Comparison of ENCODE assay signal across 34 cellular contexts in genomic region chrX:72050011-72050410, GRCh38.
DNase-seq lines count a peak whose midpoint lies in the region; ATAC-seq and TF ChIP-seq lines count a peak whose summit lies in the region.
"Had no signal": no experiment of that assay in that cellular context is flagged by ENCODE, and none has a peak within 500 bp of the region (broad histone marks: within the 10 kb centered on the region; RNA-seq: fewer than 3 reads in every experiment).

No MANE protein-coding gene starts in this region.

- no peaks in the 10 kb centered on the region for H3K27me3 Mint-ChIP-seq in chondrocyte (ENCODE audit: low read depth)
- H3K27me3 Mint-ChIP-seq: CD4-positive, alpha-beta T cell had no signal

- TF ChIP-seq POLR2A in testis (IDR thresholded peaks at IDR 0.05) = no peak

- no peak overlapping the region for H3K27ac Mint-ChIP-seq in chondrocyte (ENCODE audit: unreplicated experiment)
- H3K27ac Mint-ChIP-seq: activated CD8-positive, alpha-beta T cell treated with anti-CD3 and anti-CD28 coated beads, Interleukin-2, amount 10 ng/mL, durations not matched to agents 7 days and 5 days; activated naive CD4-positive, alpha-beta T cell treated with anti-CD3 and anti-CD28 coated beads, Interleukin-2, amount 50 U/mL, for 72 hours; activated T-helper 2 cell treated with anti-CD3 and anti-CD28 coated beads, Interferon-gamma antibody, Interleukin-2, Interleukin-4, amounts not matched to agents 10 μg/mL and 5 μg/mL and 100 μg/mL, durations not matched to agents 14 hours and 24 hours and 36 hours; CD4-positive, alpha-beta T cell; memory B cell had no signal

- peak; percentile 30 for DNase-seq in activated CD8-positive, alpha-beta memory T cell treated with anti-CD3 and anti-CD28 coated beads for 24 hours
- no peak for DNase-seq in activated CD8-positive, alpha-beta memory T cell treated with anti-CD3 and anti-CD28 coated beads, Interleukin-2, amount 50 U/mL, for 48 hours
- DNase-seq in chondrocyte (ENCODE audit: low spot score) (peak; percentile 0), fibroblast of mammary gland (ENCODE audit: low read depth) (peak; percentile 38), ureter (ENCODE audit: low spot score) (peak; percentile 6), OCI-M1 (lab: John Stamatoyannopoulos, UW) (no peak), testis (no peak)
- DNase-seq: activated CD4-positive, alpha-beta T cell treated with anti-CD3 and anti-CD28 coated beads for 4 hours; activated CD8-positive, alpha-beta T cell treated with anti-CD3 and anti-CD28 coated beads, Interleukin-2, amount 10 ng/mL, durations not matched to agents 7 days and 5 days; activated T-cell treated with anti-CD3 and anti-CD28 coated beads for 4 hours; AML-193; CD4-positive, alpha-beta T cell; glutamatergic neuron; NCI-H1417; NCI-H2029 treated with DMSO at 0.1 percent for 48 hours; NCI-H2227 treated with DMSO at 0.1 percent for 48 hours; NCI-H69; posterior cingulate gyrus; SIG-M5; stimulated activated naive CD4-positive, alpha-beta T cell; SW 1271; T1000; WERI-Rb-1 had no signal

- H3K4me3 Mint-ChIP-seq in chondrocyte (ENCODE audit: unreplicated experiment) = no peak overlapping the region
- H3K4me3 Mint-ChIP-seq: activated CD8-positive, alpha-beta T cell treated with anti-CD3 and anti-CD28 coated beads, Interleukin-2, amount 10 ng/mL, durations not matched to agents 7 days and 5 days; CD4-positive, alpha-beta T cell; memory B cell; neural crest cell had no signal

- H3K36me3 ChIP-seq in testis (ENCODE audit: low read depth, missing control alignments) = no peaks in the 10 kb centered on the region
- H3K36me3 ChIP-seq: right atrium auricular region, suprapubic skin had no signal

- TF ChIP-seq CTCF in chondrocyte (IDR thresholded peaks at IDR 0.05) (no peak), fibroblast of mammary gland (conservative IDR thresholded peaks at IDR 0.05; ENCODE audit: control insufficient read depth, insufficient read depth, low read depth, low read length) (no peak), testis (IDR thresholded peaks at IDR 0.05) (no peak)

- H3K36me3 Mint-ChIP-seq in chondrocyte (ENCODE audit: low read depth) = no peaks in the 10 kb centered on the region
- H3K36me3 Mint-ChIP-seq: activated naive CD4-positive, alpha-beta T cell treated with anti-CD3 and anti-CD28 coated beads, Interleukin-2, amount 50 U/mL, for 72 hours; memory B cell had no signal

- H3K27ac ChIP-seq in testis = no peak overlapping the region
- H3K27ac ChIP-seq: KMS-11, right atrium auricular region, suprapubic skin, WERI-Rb-1 had no signal

- ATAC-seq in SK-N-SH treated with all-trans-retinoic acid at 6 μM for 48 hours = no peak
- ATAC-seq: activated CD8-positive, alpha-beta T cell treated with anti-CD3 and anti-CD28 coated beads, Interleukin-2, amount 10 ng/mL, durations not matched to agents 7 days and 5 days; activated naive CD4-positive, alpha-beta T cell treated with anti-CD3 and anti-CD28 coated beads, Interleukin-2, amount 50 U/mL, for 72 hours; left lobe of liver; Panc1 had no signal

- H3K9me3 Mint-ChIP-seq in chondrocyte (ENCODE audit: low read depth) = no peaks in the 10 kb centered on the region
- H3K9me3 Mint-ChIP-seq: activated naive CD4-positive, alpha-beta T cell treated with anti-CD3 and anti-CD28 coated beads, Interleukin-2, amount 50 U/mL, for 72 hours; activated T-helper 2 cell treated with anti-CD3 and anti-CD28 coated beads, Interferon-gamma antibody, Interleukin-2, Interleukin-4, amounts not matched to agents 10 μg/mL and 5 μg/mL and 100 μg/mL, durations not matched to agents 14 hours and 24 hours and 36 hours; CD4-positive, alpha-beta T cell; neural crest cell had no signal

- WGBS in testis, 2 donors = 52 to 60% methylated on average over 5 of the region's 5 CpGs

- no peaks in the 10 kb centered on the region for H3K27me3 ChIP-seq in testis
- H3K27me3 ChIP-seq: right atrium auricular region, suprapubic skin had no signal

- no peaks in the 10 kb centered on the region for H3K4me1 ChIP-seq in testis

- H3K4me3 ChIP-seq in fibroblast of mammary gland (ENCODE audit: control insufficient read depth, low read depth, low read length) (no peak overlapping the region), testis (no peak overlapping the region)
- H3K4me3 ChIP-seq: right atrium auricular region, smooth muscle cell, suprapubic skin had no signal

- intact Hi-C loops in testis (cut with DNase I; ENCODE audit: low total_unique reads) = no loop called here

- no peaks in the 10 kb centered on the region for H3K9me3 ChIP-seq in testis
- H3K9me3 ChIP-seq: right atrium auricular region, suprapubic skin had no signal

- H3K4me1 Mint-ChIP-seq in chondrocyte (ENCODE audit: low read depth) = peaks cover 14% of the 10 kb centered on the region

TF ChIP-seq in SK-N-SH treated with all-trans-retinoic acid at 6 μM for 48 hours, 23 proteins besides CTCF, POLR2A, EP300 and RAD21:
- TF ChIP-seq ISL1 (CRISPR knock-in tag; IDR thresholded peaks at IDR 0.05) = no peak
- no peak for TF ChIP-seq PATZ1 (CRISPR knock-in tag; IDR thresholded peaks at IDR 0.05; ENCODE audit: borderline replicate concordance)
- TF ChIP-seq CSRNP3 (CRISPR knock-in tag; IDR thresholded peaks at IDR 0.05) = no peak
TF ChIP-seq in SK-N-SH treated with all-trans-retinoic acid at 6 μM for 48 hours: peak in this region for 0.

Comparison
In these comparisons a context has a peak if more than half of its experiments do, and no peak if none do; other contexts are left out.
1. DNase-seq: peak in activated CD8-positive, alpha-beta memory T cell treated with anti-CD3 and anti-CD28 coated beads for 24 hours (single experiment), chondrocyte (single experiment), fibroblast of mammary gland (single experiment) and ureter (single experiment); none in activated CD8-positive, alpha-beta memory T cell treated with anti-CD3 and anti-CD28 coated beads, Interleukin-2, amount 50 U/mL, for 48 hours (single experiment), OCI-M1 (single experiment) and testis (single experiment).